ENCODE assay signal across 8 cellular contexts in genomic region chr7:100604078-100604975, GRCh38. TPM values are rescaled to one million over a fixed set of nuclear protein-coding genes. Genes with fewer than 3 reads are reported as not detected.
DNase-seq lines count a peak whose midpoint lies in the region; ATAC-seq, FAIRE-seq and TF ChIP-seq lines count a peak whose summit lies in the region.

No MANE protein-coding gene starts in this region.

- H2AK5ac ChIP-seq in H1 (ENCODE audit: low read depth, low read length) = 0 out of 2 replicates have a peak overlapping the region, but pooled peaks have one; percentile 9

- no peaks in the 10 kb centered on the region for H3K9me3 ChIP-seq in H1 (ENCODE audit: insufficient read depth in 2 of 2, low read depth in 1 of 2, low read length in 1 of 2)

- ATAC-seq in HG02642 (IDR thresholded peaks at IDR 0.05; ENCODE audit: poor library complexity, unreplicated experiment) (peak; percentile 43), HG02870 (IDR thresholded peaks at IDR 0.05; ENCODE audit: unreplicated experiment) (no peak)
- peak; percentile 81 for ATAC-seq in activated CD8-positive, alpha-beta T cell treated with anti-CD3 and anti-CD28 coated beads for 36 hours

- H3K4me1 Mint-ChIP-seq in activated CD8-positive, alpha-beta T cell treated with anti-CD3 and anti-CD28 coated beads for 36 hours (ENCODE audit: low read depth) = peaks cover 19% of the 10 kb centered on the region
- H3K4me1 Mint-ChIP-seq in mesothelial cell of epicardium = peaks cover 43% of the 10 kb centered on the region

- H3K18ac ChIP-seq in H1 (ENCODE audit: extremely low read depth, low read length) = peak overlapping the region; percentile 81

- H4K20me1 ChIP-seq in H1 (replicated peaks in 1 of 2; ENCODE audit: control insufficient read depth in 1 of 2, insufficient read depth in 2 of 2, low read length in 2 of 2) = no peaks in the 10 kb centered on the region

- H3K4me2 ChIP-seq in H1 (ENCODE audit: insufficient read depth in 1 of 2, low read depth in 2 of 2, low read length in 2 of 2) = peak overlapping the region; percentile 98

- H4K5ac ChIP-seq in H1 (ENCODE audit: insufficient read length, low read depth, low read length) = peak overlapping the region; percentile 46

- H3K79me1 ChIP-seq in H1 (ENCODE audit: low read depth, low read length) = 0 out of 2 replicates have a peak, but pooled peaks cover 4% of the 10 kb centered on the region

- peak overlapping the region; percentile 78 for H3K4me3 Mint-ChIP-seq in activated CD8-positive, alpha-beta T cell treated with anti-CD3 and anti-CD28 coated beads for 36 hours
- H3K4me3 Mint-ChIP-seq in mesothelial cell of epicardium = peak overlapping the region; percentile 82

- H2AFZ ChIP-seq in H1 (ENCODE audit: low read length) = no peak overlapping the region

- peaks cover 25% of the 10 kb centered on the region for H3K23me2 ChIP-seq in H1 (ENCODE audit: low read depth, low read length)

- H3K27me3 ChIP-seq in H1 (replicated peaks in 1 of 4; ENCODE audit: control insufficient read depth in 3 of 4, extremely low read depth in 1 of 4, insufficient read depth in 3 of 4, low read length in 3 of 4) = peaks cover 0 to 10% (median 4%) of the 10 kb centered on the region in 4 experiments; a peak in 2 of 7 replicates

- H2BK120ac ChIP-seq in H1 (replicated peaks; ENCODE audit: low read depth, low read length) = no peak overlapping the region

- H3K27ac Mint-ChIP-seq in activated CD8-positive, alpha-beta T cell treated with anti-CD3 and anti-CD28 coated beads for 36 hours = peak overlapping the region; percentile 82
- H3K27ac Mint-ChIP-seq in mesothelial cell of epicardium = peak overlapping the region; percentile 99

- H3K4me3 ChIP-seq in H1 (ENCODE audit: extremely low read depth in 1 of 4, insufficient read depth in 2 of 4, low read depth in 3 of 4, low read length in 4 of 4) = peak overlapping the region; percentile 68 to 82 (median 78)

- FAIRE-seq in H1 (lab: Jason Lieb, UNC) = no peak

- H3K36me3 Mint-ChIP-seq in activated CD8-positive, alpha-beta T cell treated with anti-CD3 and anti-CD28 coated beads for 36 hours (ENCODE audit: low read depth) = no peaks in the 10 kb centered on the region
- H3K36me3 Mint-ChIP-seq in mesothelial cell of epicardium = peaks cover 12% of the 10 kb centered on the region

- peak overlapping the region in 3 of 4 experiments; percentile 45 to 79 (median 55); a peak in 3 of 7 replicates for H3K9ac ChIP-seq in H1 (replicated peaks in 1 of 4; ENCODE audit: extremely low read depth in 1 of 4, low read depth in 3 of 4, low read length in 3 of 4)

- peaks cover 0 to 7% (median under 1%) of the 10 kb centered on the region in 4 experiments; a peak in 3 of 8 replicates for H3K36me3 ChIP-seq in H1 (ENCODE audit: control insufficient read depth in 2 of 4, insufficient read depth in 4 of 4, low read length in 3 of 4)

- peak overlapping the region; percentile 29 for H4K91ac ChIP-seq in H1 (replicated peaks; ENCODE audit: insufficient read length, low read length)

- peaks cover 0 to 31% (median 20%) of the 10 kb centered on the region in 4 experiments; a peak in 6 of 7 replicates for H3K4me1 ChIP-seq in H1 (replicated peaks in 1 of 4; ENCODE audit: control insufficient read depth in 3 of 4, insufficient read depth in 4 of 4, low read length in 3 of 4)

- H3K27ac ChIP-seq in H1 (ENCODE audit: low read depth, low read length) = peak overlapping the region; percentile 48; the same call in 1 of the 2 replicates

- no peak overlapping the region for H3K23ac ChIP-seq in H1 (ENCODE audit: insufficient read length)

- 2% methylated on average over 43 of the region's 66 CpGs; no CpG with 5 or more reads in 1 of the 2 experiments for WGBS in H1 (ENCODE audit: extremely low coverage in 1 of 2, insufficient coverage in 1 of 2, insufficient read length in 1 of 2, insufficient replicate concordance in 2 of 2, low coverage in 1 of 2, low lambda C conversion rate in 2 of 2, missing lambda C conversion rate in 1 of 2), 2 experiments

- POLR2A ChIA-PET in activated CD8-positive, alpha-beta T cell treated with anti-CD3 and anti-CD28 coated beads for 36 hours (lab: Charles Lee) = interaction anchor here (0.8 to 1.4 kb wide), 3 partner anchors 8 to 218 kb away, joined by 3 to 4 read pairs (median 3); partner anchors contain the start of gene MOSPD3
- POLR2A ChIA-PET in H1 (lab: Charles Lee; ENCODE audit: partially characterized antibody) = interaction anchor here (0.6 to 8.9 kb wide), 16 partner anchors 8 to 248 kb away, joined by 3 to 172 read pairs (median 3); partner anchors contain the start of genes FBXO24, LRCH4, MOSPD3 and SLC12A9

- H3K14ac ChIP-seq in H1 (ENCODE audit: insufficient read length) = no peak overlapping the region

- CTCF ChIA-PET in activated CD8-positive, alpha-beta T cell treated with anti-CD3 and anti-CD28 coated beads for 36 hours (lab: Charles Lee) = interaction anchor here (0.7 to 3.8 kb wide), 10 partner anchors 8 to 134 kb away, joined by 3 to 14 read pairs (median 4); partner anchors contain the start of genes FBXO24, MOSPD3 and POP7
- CTCF ChIA-PET in H1 (lab: Charles Lee; ENCODE audit: partially characterized antibody) = interaction anchor here (0.7 to 5.4 kb wide), 19 partner anchors 8 to 248 kb away, joined by 3 to 51 read pairs (median 5); partner anchors contain the start of genes FBXO24, GIGYF1, LRCH4 and MOSPD3

- no peak for TF ChIP-seq EP300 in H1 (IDR thresholded peaks at IDR 0.05; ENCODE audit: borderline replicate concordance in 1 of 2, low read depth in 2 of 2, low read length in 2 of 2)

- DNase-seq in GF-D8 (lab: John Stamatoyannopoulos, UW) (peak; percentile 39), NCI-H748 (lab: John Stamatoyannopoulos, UW; ENCODE audit: unreplicated experiment) (peak; percentile 75), H1 (ENCODE audit: low read depth in 1 of 2, low spot score in 2 of 2) (peak in 1 of 2 experiments; percentile 92), mesothelial cell of epicardium (ENCODE audit: low spot score in 2 of 2, unreplicated experiment in 2 of 2) (peak; percentile 67 to 81)
- peak; percentile 87 for DNase-seq in activated CD8-positive, alpha-beta T cell treated with anti-CD3 and anti-CD28 coated beads for 36 hours
- DNase-seq in stimulated activated CD8-positive, alpha-beta memory T cell treated with anti-CD3 and anti-CD28 coated beads, Interleukin-7, amount 100 ng/mL, for 24 hours (ENCODE audit: low read depth) = peak; percentile 56

- 0 out of 2 replicates have a peak overlapping the region, but pooled peaks have one; percentile 40 for H2BK15ac ChIP-seq in H1 (ENCODE audit: low read length)

- H2BK12ac ChIP-seq in H1 (ENCODE audit: low read depth, low read length) = 0 out of 2 replicates have a peak overlapping the region, but pooled peaks have one; percentile 43

- H3K79me2 ChIP-seq in H1 (ENCODE audit: control insufficient read depth in 1 of 2, insufficient read depth in 2 of 2, low read length in 2 of 2) = peaks cover 0 to 6% of the 10 kb centered on the region in 2 experiments; a peak in 1 of 4 replicates

- H3K4ac ChIP-seq in H1 (replicated peaks; ENCODE audit: insufficient read length, low read depth, low read length) = peak overlapping the region; percentile 66

- peak; percentile 12 to 16; a peak in 2 of 4 replicates for TF ChIP-seq RAD21 in H1 (IDR thresholded peaks at IDR 0.05 in 1 of 2, conservative IDR thresholded peaks at IDR 0.05 in 1 of 2; ENCODE audit: low read depth in 2 of 2, low read length in 2 of 2)

- peak overlapping the region; percentile 88; the same call in 1 of the 2 replicates for H2BK5ac ChIP-seq in H1 (ENCODE audit: low read depth, low read length)

- no peak; a peak in 2 of 3 replicates for TF ChIP-seq POLR2A in H1 (IDR thresholded peaks at IDR 0.05; ENCODE audit: control extremely low read depth in 1 of 2, low read depth in 2 of 2, low read length in 2 of 2)

- peak; percentile 72 for TF ChIP-seq CTCF in activated CD8-positive, alpha-beta T cell treated with anti-CD3 and anti-CD28 coated beads for 36 hours (IDR thresholded peaks at IDR 0.05)
- peak in 1 of 3 experiments; percentile 27; a peak in 2 of 4 replicates for TF ChIP-seq CTCF in H1 (IDR thresholded peaks at IDR 0.05; ENCODE audit: control extremely low read depth in 1 of 3, insufficient read depth in 1 of 3, low read depth in 1 of 3, low read length in 3 of 3)
- TF ChIP-seq CTCF in mesothelial cell of epicardium (IDR thresholded peaks at IDR 0.05; ENCODE audit: unreplicated experiment) = no peak

- H3K56ac ChIP-seq in H1 (replicated peaks; ENCODE audit: insufficient read length, low read depth, low read length) = no peak overlapping the region

- no peak overlapping the region for H2BK20ac ChIP-seq in H1 (ENCODE audit: low read length)

- peak overlapping the region; percentile 85 for H4K8ac ChIP-seq in H1 (ENCODE audit: extremely low read depth, insufficient read depth, low read length)

- H3K27me3 Mint-ChIP-seq in activated CD8-positive, alpha-beta T cell treated with anti-CD3 and anti-CD28 coated beads for 36 hours = peaks cover 3% of the 10 kb centered on the region
- H3K27me3 Mint-ChIP-seq in mesothelial cell of epicardium (ENCODE audit: low read depth) = no peaks in the 10 kb centered on the region

- no peaks in the 10 kb centered on the region for H3K9me3 Mint-ChIP-seq in activated CD8-positive, alpha-beta T cell treated with anti-CD3 and anti-CD28 coated beads for 36 hours
- H3K9me3 Mint-ChIP-seq in mesothelial cell of epicardium = no peaks in the 10 kb centered on the region

- intact Hi-C loops in activated CD8-positive, alpha-beta T cell treated with anti-CD3 and anti-CD28 coated beads for 36 hours (cut with micrococcal nuclease) = loop anchor here (10.0 kb wide), 1 partner anchor 70 kb away; the partner anchor contains the start of gene GNB2

RNA-seq across cellular contexts. Expression of gene PCOLCE, which starts 2.2 kb away (rescaled TPM):
- 1 to 10 TPM; 3.9 to 4.6 TPM for total RNA-seq in activated CD8-positive, alpha-beta T cell treated with anti-CD3 and anti-CD28 coated beads for 36 hours
- 69.2 and 70.6 TPM in 2 replicates for total RNA-seq in H1 (2021; fragmentation: NEBNext Ultra II Directional; extraction: Animal tissue kit (Norgen Biotek cat#: 25700))
- 21.5 and 46.6 TPM in 2 replicates for polyA plus RNA-seq in H1 (2011; rRNA removed)
- polyA plus RNA-seq in H1 (2011; cell fraction: cytosol; rRNA removed) = 26.8 TPM
- polyA plus RNA-seq in H1 (2011; cell fraction: nucleus; rRNA removed) = 126 TPM
- polyA plus RNA-seq in H1 (2012, experiment 1 of 2) = 80.3 to 96.2 TPM (median 87.0 TPM) in 4 replicates
- polyA plus RNA-seq in H1 (2012, experiment 2 of 2) = 81.2 TPM
- polyA plus RNA-seq in H1 (2013, experiment 1 of 2) = 132 TPM
- 122 TPM for polyA plus RNA-seq in H1 (2013, experiment 2 of 2)
- polyA minus RNA-seq in H1 (2011; rRNA and poly(A)+ RNA removed) = 7.8 and 13.1 TPM in 2 replicates
- 27.5 TPM for polyA minus RNA-seq in H1 (2011; cell fraction: cytosol; rRNA and poly(A)+ RNA removed)
- polyA minus RNA-seq in H1 (2011; cell fraction: nucleus; rRNA and poly(A)+ RNA removed) = 29.2 TPM
- 461 to 479 TPM (median 479 TPM) in 3 replicates for total RNA-seq in mesothelial cell of epicardium

RNA-seq across cellular contexts. Expression of gene MOSPD3, which starts 8.0 kb away (rescaled TPM):
- total RNA-seq in activated CD8-positive, alpha-beta T cell treated with anti-CD3 and anti-CD28 coated beads for 36 hours = 10 to 100 TPM in 1 of 2 experiments, 1 to 10 TPM in 1; 9.6 to 10.5 TPM
- total RNA-seq in H1 (2021; fragmentation: NEBNext Ultra II Directional; extraction: Animal tissue kit (Norgen Biotek cat#: 25700)) = 19.3 and 20.7 TPM in 2 replicates
- 21.4 and 45.7 TPM in 2 replicates for polyA plus RNA-seq in H1 (2011; rRNA removed)
- 10.1 TPM for polyA plus RNA-seq in H1 (2011; cell fraction: cytosol; rRNA removed)
- polyA plus RNA-seq in H1 (2011; cell fraction: nucleus; rRNA removed) = 23.8 TPM
- polyA plus RNA-seq in H1 (2012, experiment 1 of 2) = 15.9 to 26.5 TPM (median 22.6 TPM) in 4 replicates
- 25.8 TPM for polyA plus RNA-seq in H1 (2012, experiment 2 of 2)
- 19.0 TPM for polyA plus RNA-seq in H1 (2013, experiment 1 of 2)
- 17.7 TPM for polyA plus RNA-seq in H1 (2013, experiment 2 of 2)
- polyA minus RNA-seq in H1 (2011; rRNA and poly(A)+ RNA removed) = 7.0 and 8.1 TPM in 2 replicates
- polyA minus RNA-seq in H1 (2011; cell fraction: cytosol; rRNA and poly(A)+ RNA removed) = 7.4 TPM
- 8.7 TPM for polyA minus RNA-seq in H1 (2011; cell fraction: nucleus; rRNA and poly(A)+ RNA removed)
- 22.5 to 25.9 TPM (median 24.7 TPM) in 3 replicates for total RNA-seq in mesothelial cell of epicardium

RNA-seq across cellular contexts. Expression of gene FBXO24, which starts 18.2 kb away (rescaled TPM):
- total RNA-seq in activated CD8-positive, alpha-beta T cell treated with anti-CD3 and anti-CD28 coated beads for 36 hours = 1 to 10 TPM; 1.4 to 1.5 TPM
- total RNA-seq in H1 (2021; fragmentation: NEBNext Ultra II Directional; extraction: Animal tissue kit (Norgen Biotek cat#: 25700)) = 0.35 and 0.59 TPM in 2 replicates
- polyA plus RNA-seq in H1 (2011; rRNA removed) = 0.57 and 0.83 TPM in 2 replicates
- polyA plus RNA-seq in H1 (2011; cell fraction: cytosol; rRNA removed) = 0.57 TPM
- 1.4 TPM for polyA plus RNA-seq in H1 (2011; cell fraction: nucleus; rRNA removed)
- polyA plus RNA-seq in H1 (2012, experiment 1 of 2) = 0.80 to 1.5 TPM (median 1.1 TPM) in 4 replicates
- polyA plus RNA-seq in H1 (2012, experiment 2 of 2) = 0.17 TPM
- 0.39 TPM for polyA plus RNA-seq in H1 (2013, experiment 1 of 2)
- polyA plus RNA-seq in H1 (2013, experiment 2 of 2) = 0.28 TPM
- polyA minus RNA-seq in H1 (2011; rRNA and poly(A)+ RNA removed) = 0.66 and 0.95 TPM in 2 replicates
- not detected for polyA minus RNA-seq in H1 (2011; cell fraction: cytosol; rRNA and poly(A)+ RNA removed)
- polyA minus RNA-seq in H1 (2011; cell fraction: nucleus; rRNA and poly(A)+ RNA removed) = 0.30 TPM
- 0.54 to 0.93 TPM (median 0.64 TPM) in 3 replicates for total RNA-seq in mesothelial cell of epicardium

RNA-seq across cellular contexts. Expression of gene LRCH4, which starts 18.4 kb away (rescaled TPM):
- 10 to 100 TPM; 77.7 to 78.7 TPM for total RNA-seq in activated CD8-positive, alpha-beta T cell treated with anti-CD3 and anti-CD28 coated beads for 36 hours
- total RNA-seq in H1 (2021; fragmentation: NEBNext Ultra II Directional; extraction: Animal tissue kit (Norgen Biotek cat#: 25700)) = 34.5 and 36.6 TPM in 2 replicates
- 15.5 and 36.5 TPM in 2 replicates for polyA plus RNA-seq in H1 (2011; rRNA removed)
- 14.3 TPM for polyA plus RNA-seq in H1 (2011; cell fraction: cytosol; rRNA removed)
- polyA plus RNA-seq in H1 (2011; cell fraction: nucleus; rRNA removed) = 126 TPM
- 16.5 to 30.3 TPM (median 28.4 TPM) in 4 replicates for polyA plus RNA-seq in H1 (2012, experiment 1 of 2)
- 20.6 TPM for polyA plus RNA-seq in H1 (2012, experiment 2 of 2)
- polyA plus RNA-seq in H1 (2013, experiment 1 of 2) = 30.9 TPM
- 27.8 TPM for polyA plus RNA-seq in H1 (2013, experiment 2 of 2)
- polyA minus RNA-seq in H1 (2011; rRNA and poly(A)+ RNA removed) = 10.6 and 13.2 TPM in 2 replicates
- 26.1 TPM for polyA minus RNA-seq in H1 (2011; cell fraction: cytosol; rRNA and poly(A)+ RNA removed)
- polyA minus RNA-seq in H1 (2011; cell fraction: nucleus; rRNA and poly(A)+ RNA removed) = 45.6 TPM
- total RNA-seq in mesothelial cell of epicardium = 117 to 128 TPM (median 127 TPM) in 3 replicates

RNA-seq across cellular contexts. Expression of gene SAP25, which starts 30.6 kb away (rescaled TPM):
- total RNA-seq in activated CD8-positive, alpha-beta T cell treated with anti-CD3 and anti-CD28 coated beads for 36 hours = 10 to 100 TPM in 1 of 2 experiments, 1 to 10 TPM in 1; 9.9 to 12.8 TPM
- 5.4 and 5.8 TPM in 2 replicates for total RNA-seq in H1 (2021; fragmentation: NEBNext Ultra II Directional; extraction: Animal tissue kit (Norgen Biotek cat#: 25700))
- 3.6 and 8.2 TPM in 2 replicates for polyA plus RNA-seq in H1 (2011; rRNA removed)
- 2.3 TPM for polyA plus RNA-seq in H1 (2011; cell fraction: cytosol; rRNA removed)
- 33.0 TPM for polyA plus RNA-seq in H1 (2011; cell fraction: nucleus; rRNA removed)
- 4.8 to 6.4 TPM (median 5.3 TPM) in 4 replicates for polyA plus RNA-seq in H1 (2012, experiment 1 of 2)
- 4.1 TPM for polyA plus RNA-seq in H1 (2012, experiment 2 of 2)
- polyA plus RNA-seq in H1 (2013, experiment 1 of 2) = 5.7 TPM
- 4.9 TPM for polyA plus RNA-seq in H1 (2013, experiment 2 of 2)
- polyA minus RNA-seq in H1 (2011; rRNA and poly(A)+ RNA removed) = not detected in 2 replicates
- not detected for polyA minus RNA-seq in H1 (2011; cell fraction: cytosol; rRNA and poly(A)+ RNA removed)
- polyA minus RNA-seq in H1 (2011; cell fraction: nucleus; rRNA and poly(A)+ RNA removed) = 3.1 TPM
- 7.9 to 13.5 TPM (median 10.6 TPM) in 3 replicates for total RNA-seq in mesothelial cell of epicardium

Comparison
In these comparisons a context has a peak if more than half of its experiments do, and no peak if none do; other contexts are left out.
1. RNA of gene PCOLCE, which starts 2.2 kb away (total RNA-seq): 461 to 479 TPM in mesothelial cell of epicardium and 69.2 to 70.6 TPM in H1; 3.9 to 4.6 TPM in activated CD8-positive, alpha-beta T cell treated with anti-CD3 and anti-CD28 coated beads for 36 hours; every median in the first group is over 10 times any median in the second.